In genomic region chr17:73782641-73783381, GRCh38 we compare ENCODE assay signal across 1 cellular context.
TF ChIP-seq lines count a peak whose summit lies in the region.

No MANE protein-coding gene starts in this region.

TF ChIP-seq in H1, 55 proteins besides CTCF, POLR2A, EP300 and RAD21:
- TF ChIP-seq, protein P1, sequence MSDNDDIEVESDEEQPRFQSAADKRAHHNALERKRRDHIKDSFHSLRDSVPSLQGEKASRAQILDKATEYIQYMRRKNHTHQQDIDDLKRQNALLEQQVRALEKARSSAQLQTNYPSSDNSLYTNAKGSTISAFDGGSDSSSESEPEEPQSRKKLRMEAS (IDR thresholded peaks at IDR 0.05), result peak; percentile 69
- TF ChIP-seq CHD1 (IDR thresholded peaks at IDR 0.05; ENCODE audit: low read depth, low read length) (no peak), TCF12 (IDR thresholded peaks at IDR 0.05; ENCODE audit: low read depth, low read length) (no peak), SP4 (IDR thresholded peaks at IDR 0.05; ENCODE audit: low read length) (no peak), CEBPB (IDR thresholded peaks at IDR 0.05; ENCODE audit: low read depth, low read length) (no peak), SP1 (IDR thresholded peaks at IDR 0.05; ENCODE audit: low read depth, low read length) (no peak), SIX5 (IDR thresholded peaks at IDR 0.05; ENCODE audit: low read depth, low read length) (no peak), SIRT6 (IDR thresholded peaks at IDR 0.05; ENCODE audit: low read length) (no peak), USF2 (IDR thresholded peaks at IDR 0.05; ENCODE audit: low read length) (no peak), POU5F1 (IDR thresholded peaks at IDR 0.05; ENCODE audit: low read depth, low read length) (no peak), ASH2L (IDR thresholded peaks at IDR 0.05; ENCODE audit: low read length) (no peak), KDM1A (IDR thresholded peaks at IDR 0.05; ENCODE audit: borderline replicate concordance, low read length) (peak; percentile 85), SUZ12 (IDR thresholded peaks at IDR 0.05; ENCODE audit: low read length) (no peak), RXRA (IDR thresholded peaks at IDR 0.05; ENCODE audit: insufficient read depth, low read depth, low read length) (no peak), ATF3 (IDR thresholded peaks at IDR 0.05; ENCODE audit: insufficient read depth, low read depth, low read length) (no peak), BACH1 (IDR thresholded peaks at IDR 0.05; ENCODE audit: low read length) (no peak), CREB1 (IDR thresholded peaks at IDR 0.05) (no peak), HDAC2 (IDR thresholded peaks at IDR 0.05; ENCODE audit: borderline replicate concordance in 1 of 2, low read depth in 2 of 2, low read length in 2 of 2) (peak in 1 of 2 experiments; percentile 85; a peak in 1 of 4 replicates), TEAD4 (IDR thresholded peaks at IDR 0.05; ENCODE audit: low read depth, low read length) (no peak), TAF7 (optimal IDR thresholded peaks at IDR 0.05; ENCODE audit: borderline replicate concordance, low read depth, low read length) (no peak), SRF (IDR thresholded peaks at IDR 0.05; ENCODE audit: low read depth, low read length) (no peak), EZH2 (IDR thresholded peaks at IDR 0.05; ENCODE audit: low read depth, low read length, severe bottlenecking) (no peak), KDM5A (IDR thresholded peaks at IDR 0.05; ENCODE audit: low read length) (no peak), E2F6 (IDR thresholded peaks at IDR 0.05) (peak; percentile 86), SAP30 (IDR thresholded peaks at IDR 0.05; ENCODE audit: insufficient read depth, insufficient replicate concordance, low read length) (no peak)
